ENCODE assay signal across 21 cellular contexts in the genomic region with DNA sequence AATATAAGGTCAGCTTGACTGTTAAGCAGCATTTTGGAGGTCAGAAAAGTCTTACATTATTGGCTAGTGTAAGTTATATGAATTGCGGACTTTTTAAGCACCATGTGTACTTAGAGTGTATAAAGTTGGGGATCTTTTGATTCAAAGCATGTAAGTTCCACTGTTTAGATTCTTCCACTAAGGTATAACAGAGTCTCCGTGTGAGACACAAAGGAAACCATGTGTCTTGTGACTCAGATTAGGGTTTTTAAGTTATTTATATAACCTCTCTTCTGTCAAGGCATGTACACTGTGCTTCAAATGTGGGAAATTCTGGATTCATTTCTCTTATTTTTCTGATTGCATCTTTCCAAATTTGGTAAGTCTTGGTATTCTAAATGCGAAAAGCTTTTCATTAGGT.
"Had no signal": no experiment of that assay in that cellular context is flagged by ENCODE, and none has a peak within 500 bp of the region (broad histone marks: within the 10 kb centered on the region; RNA-seq: fewer than 3 reads in every experiment).

No MANE protein-coding gene starts in this region.

- H3K9ac ChIP-seq: parathyroid adenoma had no signal

- H3K4me1 Mint-ChIP-seq: activated CD4-positive, alpha-beta T cell treated with anti-CD3 and anti-CD28 coated beads for 36 hours; activated naive CD8-positive, alpha-beta T cell treated with anti-CD3 and anti-CD28 coated beads for 36 hours; mesothelial cell of epicardium; stimulated activated memory B cell treated with anti-CD40 and anti-IgM and Interleukin-4, amounts not matched to agents 10 μg/mL and 1 μg/mL and 100 μg/mL, for 72 hours had no signal

- H3K27me3 ChIP-seq: body of pancreas, neutrophil, sigmoid colon, spleen, thyroid gland had no signal

- H3K27ac Mint-ChIP-seq: activated CD4-positive, alpha-beta memory T cell treated with anti-CD3 and anti-CD28 coated beads for 36 hours; activated CD4-positive, alpha-beta T cell treated with anti-CD3 and anti-CD28 coated beads for 36 hours; activated naive CD8-positive, alpha-beta T cell treated with anti-CD3 and anti-CD28 coated beads for 36 hours; activated T-helper 1 cell treated with anti-CD3 and anti-CD28 coated beads, Interleukin-12 subunit alpha, Interleukin-12 subunit beta, Interleukin-2, Interleukin-4 antibody, amounts not matched to agents 30 ng/mL and 10 ng/mL and 1 ng/mL, durations not matched to agents 14 hours and 24 hours and 36 hours; endodermal cell; mesothelial cell of epicardium; natural killer cell treated with Interleukin-12 subunit alpha and Interleukin-12 subunit beta and Interleukin-15 and Interleukin-18, amount 100 ng/mL, for 72 hours; stimulated activated memory B cell treated with anti-CD40 and anti-IgM and Interleukin-4, amounts not matched to agents 10 μg/mL and 1 μg/mL and 100 μg/mL, for 72 hours had no signal

- H3K9me3 ChIP-seq: body of pancreas, lower lobe of right lung, neutrophil, sigmoid colon, spleen, thyroid gland had no signal

- H3K4me3 ChIP-seq: body of pancreas, hepatocyte, lower lobe of right lung, sigmoid colon, spleen, thyroid gland had no signal

- H3K36me3 Mint-ChIP-seq: activated CD4-positive, alpha-beta memory T cell treated with anti-CD3 and anti-CD28 coated beads for 36 hours; activated naive CD8-positive, alpha-beta T cell treated with anti-CD3 and anti-CD28 coated beads for 36 hours; mesothelial cell of epicardium; natural killer cell treated with Interleukin-12 subunit alpha and Interleukin-12 subunit beta and Interleukin-15 and Interleukin-18, amount 100 ng/mL, for 72 hours; stimulated activated memory B cell treated with anti-CD40 and anti-IgM and Interleukin-4, amounts not matched to agents 10 μg/mL and 1 μg/mL and 100 μg/mL, for 72 hours had no signal

- H3K4me1 ChIP-seq: body of pancreas, lower lobe of right lung, parathyroid adenoma, sigmoid colon, spleen, thyroid gland had no signal

- H3K9me3 Mint-ChIP-seq: activated naive CD8-positive, alpha-beta T cell treated with anti-CD3 and anti-CD28 coated beads for 36 hours; activated T-helper 1 cell treated with anti-CD3 and anti-CD28 coated beads, Interleukin-12 subunit alpha, Interleukin-12 subunit beta, Interleukin-2, Interleukin-4 antibody, amounts not matched to agents 30 ng/mL and 10 ng/mL and 1 ng/mL, durations not matched to agents 14 hours and 24 hours and 36 hours; endodermal cell; mesothelial cell of epicardium; natural killer cell treated with Interleukin-12 subunit alpha and Interleukin-12 subunit beta and Interleukin-15 and Interleukin-18, amount 100 ng/mL, for 72 hours; stimulated activated memory B cell treated with anti-CD40 and anti-IgM and Interleukin-4, amounts not matched to agents 10 μg/mL and 1 μg/mL and 100 μg/mL, for 72 hours had no signal

- H2AFZ ChIP-seq: hepatocyte, parathyroid adenoma had no signal

- DNase-seq: activated CD4-positive, alpha-beta memory T cell treated with anti-CD3 and anti-CD28 coated beads for 36 hours; activated CD4-positive, alpha-beta T cell treated with anti-CD3 and anti-CD28 coated beads for 36 hours; activated naive CD8-positive, alpha-beta T cell treated with anti-CD3 and anti-CD28 coated beads for 36 hours; activated T-cell treated with anti-CD3 and anti-CD28 coated beads for 4 hours; amniotic stem cell; body of pancreas; central memory CD4-positive, alpha-beta T cell; endodermal cell; islet precursor cell; lower lobe of right lung; sigmoid colon; spleen; stimulated activated CD4-positive, alpha-beta T cell treated with anti-CD3 and anti-CD28 coated beads, Interleukin-4, amount 100 ng/mL, for 4 hours; thyroid gland had no signal

- H3K79me2 ChIP-seq: hepatocyte, parathyroid adenoma had no signal

- H3K4me3 Mint-ChIP-seq: activated CD4-positive, alpha-beta memory T cell treated with anti-CD3 and anti-CD28 coated beads for 36 hours; activated CD4-positive, alpha-beta T cell treated with anti-CD3 and anti-CD28 coated beads for 36 hours; activated naive CD8-positive, alpha-beta T cell treated with anti-CD3 and anti-CD28 coated beads for 36 hours; activated T-helper 1 cell treated with anti-CD3 and anti-CD28 coated beads, Interleukin-12 subunit alpha, Interleukin-12 subunit beta, Interleukin-2, Interleukin-4 antibody, amounts not matched to agents 30 ng/mL and 10 ng/mL and 1 ng/mL, durations not matched to agents 14 hours and 24 hours and 36 hours; endodermal cell; mesothelial cell of epicardium; natural killer cell treated with Interleukin-12 subunit alpha and Interleukin-12 subunit beta and Interleukin-15 and Interleukin-18, amount 100 ng/mL, for 72 hours; stimulated activated memory B cell treated with anti-CD40 and anti-IgM and Interleukin-4, amounts not matched to agents 10 μg/mL and 1 μg/mL and 100 μg/mL, for 72 hours had no signal

- ATAC-seq: activated CD4-positive, alpha-beta T cell treated with anti-CD3 and anti-CD28 coated beads for 36 hours; body of pancreas; lower lobe of right lung; natural killer cell treated with Interleukin-12 subunit alpha and Interleukin-12 subunit beta and Interleukin-15 and Interleukin-18, amount 100 ng/mL, for 72 hours; stimulated activated memory B cell treated with anti-CD40 and anti-IgM and Interleukin-4, amounts not matched to agents 10 μg/mL and 1 μg/mL and 100 μg/mL, for 72 hours had no signal

- H3K4me2 ChIP-seq: hepatocyte had no signal

- H3K27me3 Mint-ChIP-seq: activated CD4-positive, alpha-beta memory T cell treated with anti-CD3 and anti-CD28 coated beads for 36 hours; activated CD4-positive, alpha-beta T cell treated with anti-CD3 and anti-CD28 coated beads for 36 hours; activated naive CD8-positive, alpha-beta T cell treated with anti-CD3 and anti-CD28 coated beads for 36 hours; natural killer cell treated with Interleukin-12 subunit alpha and Interleukin-12 subunit beta and Interleukin-15 and Interleukin-18, amount 100 ng/mL, for 72 hours; stimulated activated memory B cell treated with anti-CD40 and anti-IgM and Interleukin-4, amounts not matched to agents 10 μg/mL and 1 μg/mL and 100 μg/mL, for 72 hours had no signal

- H3K36me3 ChIP-seq: lower lobe of right lung, neutrophil, sigmoid colon, spleen, thyroid gland had no signal

- H3K27ac ChIP-seq: body of pancreas, hepatocyte, lower lobe of right lung, neutrophil, parathyroid adenoma, sigmoid colon, spleen, thyroid gland had no signal
